Comparison of ENCODE assay signal across 8 cellular contexts in genomic region chr7:35694784-35695627, GRCh38. TPM values are rescaled to one million over a fixed set of nuclear protein-coding genes. Genes with fewer than 3 reads are reported as not detected.
DNase-seq lines count a peak whose midpoint lies in the region; ATAC-seq and TF ChIP-seq lines count a peak whose summit lies in the region.

HERPUD2 (minus strand) TSS chr7:35695135; CDS start chr7:35694330, 805 bp downstream.

- H3K4me3 ChIP-seq in GM23338 (peak within 1 kb of the TSS; percentile 97), esophagus squamous epithelium (peak within 1 kb of the TSS; percentile 64 to 97 (median 76))

- no peaks in the 10 kb centered on the region for H3F3A ChIP-seq in GM23338 (replicated peaks; ENCODE audit: low read depth)

- WGBS in esophagus squamous epithelium, 2 donors, result no CpG with 5 or more reads among the region's 73 CpGs

- TF ChIP-seq POLR2A in esophagus squamous epithelium (IDR thresholded peaks at IDR 0.05), result peak in 2 of 4 donors; percentile 92 to 98

- no peaks in the 10 kb centered on the region for H3K9me2 ChIP-seq in GM23338 (ENCODE audit: insufficient read depth)

- H3K27me3 ChIP-seq in GM23338 (ENCODE audit: insufficient read depth), result peaks cover 29% of the 10 kb centered on the region
- H3K27me3 ChIP-seq in esophagus squamous epithelium, result no peaks in the 10 kb centered on the region

- DNase-seq in Daoy (ENCODE audit: low read depth), result peak; percentile 98
- peak; percentile 96 for DNase-seq in GM23338 (ENCODE audit: low spot score)
- DNase-seq in Kasumi-1 (lab: John Stamatoyannopoulos, UW), result peak; percentile 96 to 97
- DNase-seq in RKO (ENCODE audit: low spot score), result peak; percentile 93
- DNase-seq in activated T-helper 1 cell treated with Interleukin-2 at 50 U/mL for 16 hours (ENCODE audit: low read depth), result peak; percentile 89
- DNase-seq in esophagus squamous epithelium (lab: John Stamatoyannopoulos, UW), result peak; percentile 73
- peak; percentile 95 for DNase-seq in myocyte (ENCODE audit: low read depth)
- peak; percentile 78 to 88 for DNase-seq in stimulated activated CD8-positive, alpha-beta memory T cell treated with anti-CD3 and anti-CD28 coated beads, Interleukin-7, amount 100 ng/mL, for 4 hours (ENCODE audit: low read depth in 2 of 2)

- peaks cover 20% of the 10 kb centered on the region; the same call in 2 of the 3 replicates for H3K9me3 Mint-ChIP-seq in GM23338

- H3K4me1 Mint-ChIP-seq in GM23338, result peaks cover 31% of the 10 kb centered on the region

- peak within 1 kb of the TSS; percentile 94 for H3K4me3 Mint-ChIP-seq in GM23338

- peak; percentile 91 for ATAC-seq in GM23338

- peak within 1 kb of the TSS; percentile 97 for H3K4me2 ChIP-seq in GM23338

- H3K79me2 ChIP-seq in GM23338 (replicated peaks; ENCODE audit: insufficient read depth), result peaks cover 33% of the 10 kb centered on the region

- intact Hi-C loops in esophagus squamous epithelium (cut with DNase I), result no loop called here

- TF ChIP-seq CTCF in GM23338 (conservative IDR thresholded peaks at IDR 0.05; ENCODE audit: low read depth in 2 of 2), result no peak
- peak in 1 of 6 experiments; percentile 23 for TF ChIP-seq CTCF in esophagus squamous epithelium (IDR thresholded peaks at IDR 0.05)

- H3K9me3 ChIP-seq in esophagus squamous epithelium, result no peaks in the 10 kb centered on the region

- peaks cover 11% of the 10 kb centered on the region for H3K27me3 Mint-ChIP-seq in GM23338 (ENCODE audit: insufficient read depth, low read depth, poor library complexity)

- peaks cover 27% of the 10 kb centered on the region for H3K36me3 Mint-ChIP-seq in GM23338 (ENCODE audit: low read depth)

- H3K27ac ChIP-seq in GM23338 (ENCODE audit: low read depth) (peak within 1 kb of the TSS; percentile 92; the same call in 1 of the 2 replicates), esophagus squamous epithelium (peak within 1 kb of the TSS; percentile 92 to 98 (median 97))

- peaks cover 17% of the 10 kb centered on the region for H3K4me1 ChIP-seq in GM23338 (ENCODE audit: insufficient read depth)
- peaks cover 20 to 69% (median 33%) of the 10 kb centered on the region in 3 donors for H3K4me1 ChIP-seq in esophagus squamous epithelium

- H4K20me1 ChIP-seq in GM23338 (replicated peaks; ENCODE audit: insufficient read depth), result peaks cover 18% of the 10 kb centered on the region

- no peaks in the 10 kb centered on the region for H3K36me3 ChIP-seq in GM23338 (ENCODE audit: insufficient read depth)
- H3K36me3 ChIP-seq in esophagus squamous epithelium, result peaks cover 0 to 4% (median 0%) of the 10 kb centered on the region in 3 donors

- peak within 1 kb of the TSS; percentile 95 for H2AFZ ChIP-seq in GM23338

- H3K27ac Mint-ChIP-seq in GM23338, result peak within 1 kb of the TSS; percentile 88

TF ChIP-seq in GM23338, 12 proteins besides CTCF, POLR2A, EP300 and RAD21:
- TF ChIP-seq EZH2phosphoT487 (IDR thresholded peaks at IDR 0.05; ENCODE audit: unreplicated experiment) (no peak), NANOG (IDR thresholded peaks at IDR 0.05; ENCODE audit: borderline replicate concordance) (no peak), REST (IDR thresholded peaks at IDR 0.05; ENCODE audit: unreplicated experiment) (peak; percentile 15), CREB1 (CRISPR knock-in tag; IDR thresholded peaks at IDR 0.05; ENCODE audit: low read depth) (peak; percentile 91), ETS1 (IDR thresholded peaks at IDR 0.05) (peak; percentile 51; the same call in 1 of the 2 replicates), POLR2AphosphoS5 (IDR thresholded peaks at IDR 0.05; ENCODE audit: low read depth) (peak; percentile 94)

RNA-seq across cellular contexts. Expression of gene HERPUD2, which starts in this region (rescaled TPM):
- 17.1 and 20.9 TPM in 2 replicates for total RNA-seq in Daoy (2014; rRNA removed; shearing (Covaris generic))
- total RNA-seq in GM23338 (2014; rRNA removed; shearing (Covaris generic)), result 7.7 and 12.0 TPM in 2 replicates
- 6.7 and 8.0 TPM in 2 replicates for polyA plus RNA-seq in GM23338 (2016; fragmentation: Nextera tagmentation; extraction: Ambion mirVana)
- total RNA-seq in esophagus squamous epithelium (10 to 100 TPM; 20.2 to 32.4 (median 27.5) TPM), myocyte (24.6 and 25.2 TPM in 2 replicates)
- 24.2 TPM for polyA plus RNA-seq in myocyte (2012)

Comparison
In these comparisons a context has a peak if more than half of its experiments do, and no peak if none do; other contexts are left out.
1. Peak in every context shown above with its lines: DNase-seq, ATAC-seq, H3K4me3 ChIP-seq and H3K27ac ChIP-seq.